Comparison of ENCODE assay signal across 26 cellular contexts in genomic region chr19:44993526-44993925, GRCh38. TPM values are rescaled to one million over a fixed set of nuclear protein-coding genes. Genes with fewer than 3 reads are reported as not detected.
A peak's percentile ranks its signal among the peaks of the same experiment; 100 is the strongest.
DNase-seq lines count a peak whose midpoint lies in the region; ATAC-seq and TF ChIP-seq lines count a peak whose summit lies in the region.
"Had no signal": no experiment of that assay in that cellular context is flagged by ENCODE, and none has a peak within 500 bp of the region (broad histone marks: within the 10 kb centered on the region; RNA-seq: fewer than 3 reads in every experiment).

No MANE protein-coding gene starts in this region.

- peak overlapping the region; percentile 28 for H3K27ac ChIP-seq in RWPE1
- H3K27ac ChIP-seq in heart left ventricle: no peak overlapping the region
- H3K27ac ChIP-seq: C4-2B, Peyer's patch, SK-N-MC had no signal

- H3K27me3 ChIP-seq in heart left ventricle: no peaks in the 10 kb centered on the region
- H3K27me3 ChIP-seq: Peyer's patch had no signal

- no peaks in the 10 kb centered on the region for H3K27me3 Mint-ChIP-seq in natural killer cell treated with Interleukin-12 subunit alpha and Interleukin-12 subunit beta and Interleukin-15 and Interleukin-18, amount 100 ng/mL, for 72 hours
- no peaks in the 10 kb centered on the region for H3K27me3 Mint-ChIP-seq in natural killer cell (ENCODE audit: low read depth in 2 of 2)
- H3K27me3 Mint-ChIP-seq: IgD-negative memory B cell had no signal

- no peak overlapping the region for H3K4me3 Mint-ChIP-seq in natural killer cell treated with Interleukin-12 subunit alpha and Interleukin-12 subunit beta and Interleukin-15 and Interleukin-18, amount 100 ng/mL, for 72 hours
- no peak overlapping the region for H3K4me3 Mint-ChIP-seq in natural killer cell
- H3K4me3 Mint-ChIP-seq: IgD-negative memory B cell had no signal

- no peaks in the 10 kb centered on the region for H3K4me1 ChIP-seq in heart left ventricle
- H3K4me1 ChIP-seq: Peyer's patch had no signal

- H3K4me3 ChIP-seq in heart left ventricle: no peak overlapping the region
- H3K4me3 ChIP-seq: Peyer's patch, SK-N-MC had no signal

- no peaks in the 10 kb centered on the region for H3K36me3 Mint-ChIP-seq in natural killer cell treated with Interleukin-12 subunit alpha and Interleukin-12 subunit beta and Interleukin-15 and Interleukin-18, amount 100 ng/mL, for 72 hours
- H3K36me3 Mint-ChIP-seq in natural killer cell: no peaks in the 10 kb centered on the region

- POLR2A ChIA-PET in RWPE1 (lab: Yijun Ruan, JAX; ENCODE audit: low non-redundant PET): interaction anchor here (1.0 kb wide), 1 partner anchor 8 kb away, joined by 3 read pairs; no protein-coding TSS in a partner anchor

- H3K36me3 ChIP-seq in heart left ventricle: peaks cover 0 to 54% (median 44%) of the 10 kb centered on the region in 9 donors

- WGBS in heart left ventricle, 4 donors: 89 to 93% (median 92%) methylated on average over 5 to 6 of the region's 6 CpGs

- DNase-seq in natural killer cell treated with Interleukin-12 subunit alpha and Interleukin-12 subunit beta and Interleukin-15 and Interleukin-18, amount 100 ng/mL, for 72 hours (ENCODE audit: low spot score): peak; percentile 37
- DNase-seq in natural killer cell (no peak), RWPE1 (ENCODE audit: low spot score) (no peak), heart left ventricle (no peak), NCI-H128 (lab: John Stamatoyannopoulos, UW; ENCODE audit: unreplicated experiment) (no peak)
- DNase-seq: Calu3; CD8-positive, alpha-beta memory T cell; DND-41; GOT3; HCEC 1CT; NCI-H1092; NCI-H1436; NCI-H187; NCI-H2081 treated with DMSO at 0.1 percent for 48 hours; NCI-H2171; NCI-H226; NCI-H510A; NCI-H69; OCI-M1; Peyer's patch; SIG-M5; SW 1271 had no signal

- H3K4me1 Mint-ChIP-seq in natural killer cell treated with Interleukin-12 subunit alpha and Interleukin-12 subunit beta and Interleukin-15 and Interleukin-18, amount 100 ng/mL, for 72 hours (ENCODE audit: low read depth in 2 of 2): peaks cover 0 to 7% of the 10 kb centered on the region in 2 donors
- peaks cover 0 to 11% of the 10 kb centered on the region in 2 donors for H3K4me1 Mint-ChIP-seq in natural killer cell
- H3K4me1 Mint-ChIP-seq: CD8-positive, alpha-beta memory T cell had no signal

- intact Hi-C loops in natural killer cell (cut with micrococcal nuclease) (no loop called here), heart left ventricle (cut with DNase I) (no loop called here)

- no peak for TF ChIP-seq CTCF in natural killer cell (IDR thresholded peaks at IDR 0.05)
- no peak for TF ChIP-seq CTCF in RWPE1 (conservative IDR thresholded peaks at IDR 0.05; ENCODE audit: low read depth)
- TF ChIP-seq CTCF in heart left ventricle (IDR thresholded peaks at IDR 0.05): no peak

- TF ChIP-seq POLR2A in heart left ventricle (IDR thresholded peaks at IDR 0.05): no peak

- CTCF ChIA-PET in RWPE1 (lab: Yijun Ruan, JAX): no interaction called here

- H3K9me3 ChIP-seq in heart left ventricle: no peaks in the 10 kb centered on the region
- H3K9me3 ChIP-seq: Peyer's patch had no signal

- ATAC-seq in natural killer cell treated with Interleukin-12 subunit alpha and Interleukin-12 subunit beta and Interleukin-15 and Interleukin-18, amount 100 ng/mL, for 72 hours: no peak
- ATAC-seq in natural killer cell: no peak
- ATAC-seq in heart left ventricle: no peak

- H3K27ac Mint-ChIP-seq in natural killer cell treated with Interleukin-12 subunit alpha and Interleukin-12 subunit beta and Interleukin-15 and Interleukin-18, amount 100 ng/mL, for 72 hours: no peak overlapping the region
- H3K27ac Mint-ChIP-seq in natural killer cell: no peak overlapping the region

- no peaks in the 10 kb centered on the region for H3K9me3 Mint-ChIP-seq in natural killer cell treated with Interleukin-12 subunit alpha and Interleukin-12 subunit beta and Interleukin-15 and Interleukin-18, amount 100 ng/mL, for 72 hours
- no peaks in the 10 kb centered on the region for H3K9me3 Mint-ChIP-seq in natural killer cell
- H3K9me3 Mint-ChIP-seq: CD8-positive, alpha-beta memory T cell had no signal

RNA-seq across cellular contexts. Expression of gene RELB, which starts 7.7 kb away (rescaled TPM):
- 10 to 100 TPM; 47.0 to 81.6 TPM for total RNA-seq in natural killer cell treated with Interleukin-12 subunit alpha and Interleukin-12 subunit beta and Interleukin-15 and Interleukin-18, amount 100 ng/mL, for 72 hours
- total RNA-seq in natural killer cell: 100 to 1,000 TPM in 2 of 3 donors, 10 to 100 TPM in 1; 92.4 to 119 (median 105) TPM
- total RNA-seq in heart left ventricle: 10 to 100 TPM in 2 of 9 donors, 1 to 10 TPM in 7; 2.8 to 23.2 (median 6.7) TPM
- 10 to 100 TPM in 1 of 2 donors, 1 to 10 TPM in 1; 1.6 to 15.0 TPM for polyA plus RNA-seq in heart left ventricle

RNA-seq across cellular contexts. Expression of gene CLPTM1, which starts 38.3 kb away (rescaled TPM):
- 100 to 1,000 TPM in 1 of 2 donors, 10 to 100 TPM in 1; 90.9 to 116 TPM for total RNA-seq in natural killer cell treated with Interleukin-12 subunit alpha and Interleukin-12 subunit beta and Interleukin-15 and Interleukin-18, amount 100 ng/mL, for 72 hours
- total RNA-seq in natural killer cell (100 to 1,000 TPM in 2 of 3 donors, 10 to 100 TPM in 1; 97.1 to 125 (median 120) TPM), heart left ventricle (100 to 1,000 TPM in 3 of 9 donors, 10 to 100 TPM in 6; 89.2 to 118 (median 96.0) TPM)
- polyA plus RNA-seq in heart left ventricle: 100 to 1,000 TPM in 1 of 2 donors, 10 to 100 TPM in 1; 90.9 to 120 TPM

RNA-seq across cellular contexts. Expression of gene CLASRP, which starts 45.3 kb away (rescaled TPM):
- 100 to 1,000 TPM in 1 of 2 donors, 10 to 100 TPM in 1; 84.1 to 147 TPM for total RNA-seq in natural killer cell treated with Interleukin-12 subunit alpha and Interleukin-12 subunit beta and Interleukin-15 and Interleukin-18, amount 100 ng/mL, for 72 hours
- total RNA-seq in natural killer cell (100 to 1,000 TPM; 142 to 160 (median 146) TPM), heart left ventricle (10 to 100 TPM; 26.0 to 68.2 (median 32.4) TPM)
- 10 to 100 TPM; 25.8 to 47.5 TPM for polyA plus RNA-seq in heart left ventricle

RNA-seq across cellular contexts. Expression of gene APOC2, which starts 47.7 kb away (rescaled TPM):
- 1 to 10 TPM in 1 of 2 donors, not detected in 1; 4.6 TPM for total RNA-seq in natural killer cell treated with Interleukin-12 subunit alpha and Interleukin-12 subunit beta and Interleukin-15 and Interleukin-18, amount 100 ng/mL, for 72 hours
- not detected for total RNA-seq in natural killer cell
- 1 to 10 TPM in 2 of 9 donors, under 1 TPM in 1, not detected in 6; 0.70 to 1.6 (median 1.3) TPM for total RNA-seq in heart left ventricle
- under 1 TPM in 1 of 2 donors, not detected in 1; 0.19 TPM for polyA plus RNA-seq in heart left ventricle
- total RNA-seq: A673; Calu3; CD8-positive, alpha-beta memory T cell had no signal
- polyA plus RNA-seq: CD8-positive, alpha-beta memory T cell; IgD-negative memory B cell had no signal

RNA-seq across cellular contexts. Expression of gene APOC4, which starts 51.5 kb away (rescaled TPM):
- not detected for total RNA-seq in natural killer cell treated with Interleukin-12 subunit alpha and Interleukin-12 subunit beta and Interleukin-15 and Interleukin-18, amount 100 ng/mL, for 72 hours
- total RNA-seq in natural killer cell: not detected
- not detected for total RNA-seq in heart left ventricle
- polyA plus RNA-seq in heart left ventricle: not detected
- total RNA-seq: A673; Calu3; CD8-positive, alpha-beta memory T cell; Peyer's patch had no signal
- polyA plus RNA-seq: CD8-positive, alpha-beta memory T cell; IgD-negative memory B cell had no signal
